In the genomic region with DNA sequence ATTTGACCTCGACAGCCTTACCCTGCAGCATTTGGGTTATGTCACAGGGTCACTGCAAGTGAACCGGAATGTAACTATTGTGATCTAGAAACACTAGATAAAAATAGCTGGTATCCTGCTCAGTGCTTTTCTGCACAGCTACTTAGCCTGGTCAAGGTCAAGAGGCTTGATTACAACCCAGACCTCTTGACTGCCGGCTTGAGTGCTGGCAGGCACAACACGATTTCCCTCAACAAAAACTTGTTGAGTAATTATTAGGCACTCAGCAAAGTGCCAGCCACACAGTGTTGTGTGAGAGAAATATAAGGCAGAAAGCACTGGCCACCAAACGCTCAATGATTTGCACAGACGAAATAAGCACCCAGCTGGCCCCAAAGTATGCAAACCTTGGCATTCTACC, we compare ENCODE assay signal across 1 cellular context.
TF ChIP-seq lines count a peak whose summit lies in the region.

No MANE protein-coding gene starts in this region.

TF ChIP-seq in H1, 55 proteins besides CTCF, POLR2A, EP300 and RAD21 (continued from another document):
- no peak for TF ChIP-seq KDM4A (IDR thresholded peaks at IDR 0.05; ENCODE audit: low read depth, low read length, severe bottlenecking)
- no peak for TF ChIP-seq HDAC2 (IDR thresholded peaks at IDR 0.05; ENCODE audit: borderline replicate concordance in 1 of 2, low read depth in 2 of 2, low read length in 2 of 2)
- TF ChIP-seq SAP30 (IDR thresholded peaks at IDR 0.05; ENCODE audit: insufficient read depth, insufficient replicate concordance, low read length) = no peak
- no peak for TF ChIP-seq BACH1 (IDR thresholded peaks at IDR 0.05; ENCODE audit: low read length)
- TF ChIP-seq, protein P1, sequence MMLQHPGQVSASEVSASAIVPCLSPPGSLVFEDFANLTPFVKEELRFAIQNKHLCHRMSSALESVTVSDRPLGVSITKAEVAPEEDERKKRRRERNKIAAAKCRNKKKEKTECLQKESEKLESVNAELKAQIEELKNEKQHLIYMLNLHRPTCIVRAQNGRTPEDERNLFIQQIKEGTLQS (IDR thresholded peaks at IDR 0.05; ENCODE audit: insufficient read depth, low read depth, low read length) = no peak
- no peak for TF ChIP-seq HDAC6 (IDR thresholded peaks at IDR 0.05; ENCODE audit: low read depth, low read length)
- TF ChIP-seq ASH2L (IDR thresholded peaks at IDR 0.05; ENCODE audit: low read length) = no peak
- TF ChIP-seq CEBPB (IDR thresholded peaks at IDR 0.05; ENCODE audit: low read depth, low read length) = no peak
- no peak for TF ChIP-seq ZNF274 (IDR thresholded peaks at IDR 0.05; ENCODE audit: borderline replicate concordance, extremely low read depth, low read length)
- TF ChIP-seq YY1 (IDR thresholded peaks at IDR 0.05; ENCODE audit: low read depth, low read length) = no peak
- TF ChIP-seq SRF (IDR thresholded peaks at IDR 0.05; ENCODE audit: low read depth, low read length) = no peak
